ENCODE assay signal across 8 cellular contexts in the genomic region with DNA sequence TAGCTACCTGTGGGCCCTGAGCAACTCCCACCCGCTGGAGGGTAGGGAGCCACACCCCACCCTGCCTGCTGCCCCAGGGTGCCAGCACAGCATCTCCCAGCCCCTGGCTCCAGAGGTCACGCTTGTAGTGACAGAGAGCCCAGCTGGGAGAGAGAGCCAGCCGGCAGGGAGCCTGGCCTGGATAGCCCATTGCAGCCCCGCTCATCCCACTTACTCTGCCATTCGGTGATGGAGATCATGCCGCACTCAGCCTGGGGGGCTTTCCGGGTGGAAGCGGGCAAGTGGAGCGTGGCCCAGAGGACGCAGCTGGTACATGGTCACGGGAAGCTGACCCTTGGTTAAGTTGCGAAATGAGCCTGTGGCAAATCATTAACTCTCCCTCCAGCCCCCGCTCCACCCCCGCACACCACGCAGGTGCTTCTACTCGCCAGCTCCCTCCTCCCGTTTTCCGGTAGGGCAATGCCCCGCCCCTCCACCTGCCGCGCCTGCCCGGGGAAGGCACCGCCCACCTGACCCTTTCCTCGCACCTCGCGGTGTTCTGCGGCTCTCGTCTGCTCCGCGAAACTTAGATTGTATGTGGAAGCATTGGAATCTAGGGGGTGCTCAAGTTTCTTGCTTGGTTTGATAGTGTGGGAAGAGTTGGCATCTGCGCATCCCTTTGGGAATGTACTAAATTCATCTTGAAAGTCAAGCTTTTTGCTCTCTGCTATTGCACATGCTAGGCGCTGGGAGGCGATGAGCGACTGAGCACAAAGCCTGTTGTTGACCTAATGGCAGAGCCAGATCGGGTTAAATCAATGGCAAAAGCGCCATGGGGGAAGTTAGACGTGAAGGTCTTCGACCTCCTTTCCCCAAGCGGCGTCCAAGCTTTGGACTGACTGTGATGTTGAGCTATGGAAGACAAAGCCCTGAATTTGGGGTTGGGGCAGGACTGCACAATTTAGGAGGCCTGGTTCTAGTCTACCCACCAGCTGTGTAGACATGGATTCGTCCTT. TPM values are rescaled to one million over a fixed set of nuclear protein-coding genes. Genes with fewer than 3 reads are reported as not detected.
DNase-seq lines count a peak whose midpoint lies in the region; ATAC-seq and TF ChIP-seq lines count a peak whose summit lies in the region.

A gene with protein sequence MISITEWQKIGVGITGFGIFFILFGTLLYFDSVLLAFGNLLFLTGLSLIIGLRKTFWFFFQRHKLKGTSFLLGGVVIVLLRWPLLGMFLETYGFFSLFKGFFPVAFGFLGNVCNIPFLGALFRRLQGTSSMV (minus strand): TSS at position 321 of the 995 bp plus-strand sequence. CDS start 82 bp downstream, at position 239.

- intact Hi-C loops in head of caudate nucleus (cut with DNase I) = loop anchor here (5.0 kb wide), 1 partner anchor 148 kb away; no protein-coding TSS in a partner anchor

- TF ChIP-seq CTCF in GM13976 (IDR thresholded peaks at IDR 0.05; ENCODE audit: borderline replicate concordance, control extremely low read depth, extremely low read depth, insufficient read depth, missing control alignments) = peak; percentile 14
- peak in 4 of 6 experiments; percentile 40 to 77 (median 75) for TF ChIP-seq CTCF in Peyer's patch (IDR thresholded peaks at IDR 0.05)
- TF ChIP-seq CTCF in osteoblast (IDR thresholded peaks at IDR 0.05; ENCODE audit: extremely low read depth, low read depth, low read length) = peak; percentile 87

- H3K36me3 Mint-ChIP-seq in activated naive CD8-positive, alpha-beta T cell treated with anti-CD3 and anti-CD28 coated beads, Interleukin-2, amount 50 U/mL, for 24 hours (ENCODE audit: low read depth) = no peaks in the 10 kb centered on the region

- H3K9me3 Mint-ChIP-seq in activated naive CD8-positive, alpha-beta T cell treated with anti-CD3 and anti-CD28 coated beads, Interleukin-2, amount 50 U/mL, for 24 hours = no peaks in the 10 kb centered on the region

- H3K27me3 ChIP-seq in Peyer's patch = no peaks in the 10 kb centered on the region
- peaks cover 37% of the 10 kb centered on the region for H3K27me3 ChIP-seq in osteoblast (ENCODE audit: insufficient read depth, low read length)

- peaks cover 11% of the 10 kb centered on the region for H3K4me1 Mint-ChIP-seq in activated naive CD8-positive, alpha-beta T cell treated with anti-CD3 and anti-CD28 coated beads, Interleukin-2, amount 50 U/mL, for 24 hours

- no peak within 1 kb of the TSS for H3K4me2 ChIP-seq in osteoblast (ENCODE audit: insufficient read depth, low read length)

- H2AFZ ChIP-seq in osteoblast (ENCODE audit: low read length) = no peak within 1 kb of the TSS

- TF ChIP-seq POLR2A in Peyer's patch (IDR thresholded peaks at IDR 0.05) = peak; percentile 37 to 79

- H3K4me3 Mint-ChIP-seq in activated naive CD8-positive, alpha-beta T cell treated with anti-CD3 and anti-CD28 coated beads, Interleukin-2, amount 50 U/mL, for 24 hours = peak within 1 kb of the TSS; percentile 53

- H3K9me3 ChIP-seq in Peyer's patch (no peaks in the 10 kb centered on the region), osteoblast (ENCODE audit: low read depth, low read length) (no peaks in the 10 kb centered on the region)

- H3K4me3 ChIP-seq in Peyer's patch (peak within 1 kb of the TSS in 3 of 4 donors; percentile 22 to 65 (median 54)), osteoblast (ENCODE audit: insufficient read depth, low read length) (no peak within 1 kb of the TSS)

- in situ Hi-C loops in GM13976 (cut with MboI; ENCODE audit: low sequenced_read_pairs, unreplicated experiment) = no loop called here

- H3K4me1 ChIP-seq in Peyer's patch (no peaks in the 10 kb centered on the region), osteoblast (ENCODE audit: insufficient read depth, low read length) (no peaks in the 10 kb centered on the region)

- no peaks in the 10 kb centered on the region for H3K79me2 ChIP-seq in osteoblast (ENCODE audit: insufficient read depth, low read length)

- H3K27ac Mint-ChIP-seq in activated naive CD8-positive, alpha-beta T cell treated with anti-CD3 and anti-CD28 coated beads, Interleukin-2, amount 50 U/mL, for 24 hours = no peak within 1 kb of the TSS

- H3K27ac ChIP-seq in Peyer's patch (peak within 1 kb of the TSS in 3 of 4 donors; percentile 52 to 77 (median 62)), osteoblast (ENCODE audit: low read depth, low read length) (no peak within 1 kb of the TSS)

- peak; percentile 81 for ATAC-seq in HG03196 (IDR thresholded peaks at IDR 0.05; ENCODE audit: unreplicated experiment)
- ATAC-seq in activated naive CD8-positive, alpha-beta T cell treated with anti-CD3 and anti-CD28 coated beads, Interleukin-2, amount 50 U/mL, for 24 hours = peak; percentile 49
- no peak for ATAC-seq in HG02870 (IDR thresholded peaks at IDR 0.05; ENCODE audit: unreplicated experiment)

- H3K36me3 ChIP-seq in Peyer's patch (no peaks in the 10 kb centered on the region), osteoblast (ENCODE audit: insufficient read depth, low read length) (no peaks in the 10 kb centered on the region)

- H3K27me3 Mint-ChIP-seq in activated naive CD8-positive, alpha-beta T cell treated with anti-CD3 and anti-CD28 coated beads, Interleukin-2, amount 50 U/mL, for 24 hours = peaks cover 5% of the 10 kb centered on the region

- peak; percentile 72 for DNase-seq in GM13976 (ENCODE audit: low spot score)
- peak in 2 of 3 donors; percentile 90 to 96 for DNase-seq in Peyer's patch
- DNase-seq in activated naive CD8-positive, alpha-beta T cell treated with anti-CD3 and anti-CD28 coated beads, Interleukin-2, amount 50 U/mL, for 24 hours = peak; percentile 56
- peak; percentile 61 to 91 (median 80) for DNase-seq in head of caudate nucleus
- DNase-seq in osteoblast (ENCODE audit: insufficient read length, low spot score, missing footprints) = peak; percentile 93
- DNase-seq in AML-193 (lab: John Stamatoyannopoulos, UW) = no peak

- H4K20me1 ChIP-seq in osteoblast (ENCODE audit: insufficient read depth, low read length) = no peaks in the 10 kb centered on the region

RNA-seq across cellular contexts. Expression of the gene that starts here (rescaled TPM):
- 100 to 1,000 TPM in 1 of 4 donors, 10 to 100 TPM in 3; 11.6 to 101 (median 69.1) TPM for total RNA-seq in Peyer's patch
- total RNA-seq in osteoblast = not detected in 2 replicates

Comparison
In these comparisons a context has a peak if more than half of its experiments do, and no peak if none do; other contexts are left out.
1. RNA of the gene that starts here (total RNA-seq): 11.6 to 101 TPM in Peyer's patch; not detected in osteoblast; every median in the first group is over 10 times any median in the second.
2. Peak in DNase-seq in osteoblast; RNA of the gene not detected or under 1 TPM.
3. DNase-seq: peak in GM13976 (single experiment), Peyer's patch (2 of 3), activated naive CD8-positive, alpha-beta T cell treated with anti-CD3 and anti-CD28 coated beads, Interleukin-2, amount 50 U/mL, for 24 hours (single experiment) and head of caudate nucleus (42 of 42); none in AML-193 (0 of 2).
4. CTCF ChIP-seq: peak in every context shown above with its lines; median percentile 87 in osteoblast; 75 in Peyer's patch; 14 in GM13976.